In the genomic region with DNA sequence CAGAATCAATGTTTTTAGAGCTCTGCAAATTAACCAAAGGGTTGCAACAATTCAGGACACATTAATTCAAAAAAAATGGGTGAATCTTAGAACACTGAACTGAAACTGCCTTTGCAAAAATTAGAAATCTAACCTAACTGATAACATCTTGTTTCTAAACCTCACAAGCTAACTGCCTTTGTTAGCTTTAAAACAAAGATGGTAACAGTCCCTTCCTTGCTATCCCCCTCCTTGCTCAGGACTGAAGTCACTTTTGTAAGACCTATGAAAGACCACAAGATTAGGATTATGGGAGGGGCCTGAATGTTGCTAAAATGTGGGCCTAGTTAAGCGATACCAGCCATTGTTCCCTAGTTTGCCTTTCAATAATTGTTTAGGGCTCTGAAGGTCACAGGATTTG, we compare ENCODE assay signal across 1 cellular context.
TF ChIP-seq lines count a peak whose summit lies in the region.

No MANE protein-coding gene starts in this region.

TF ChIP-seq in K562, 482 proteins besides CTCF, POLR2A, EP300 and RAD21 (continued from another document):
- TF ChIP-seq, protein P1, sequence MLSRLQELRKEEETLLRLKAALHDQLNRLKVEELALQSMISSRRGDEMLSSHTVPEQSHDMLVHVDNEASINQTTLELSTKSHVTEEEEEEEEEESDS (CRISPR knock-in tag; IDR thresholded peaks at IDR 0.05): no peak
- no peak for TF ChIP-seq RBFOX2 (IDR thresholded peaks at IDR 0.05; ENCODE audit: low read depth, low read length)
- TF ChIP-seq, protein P2, sequence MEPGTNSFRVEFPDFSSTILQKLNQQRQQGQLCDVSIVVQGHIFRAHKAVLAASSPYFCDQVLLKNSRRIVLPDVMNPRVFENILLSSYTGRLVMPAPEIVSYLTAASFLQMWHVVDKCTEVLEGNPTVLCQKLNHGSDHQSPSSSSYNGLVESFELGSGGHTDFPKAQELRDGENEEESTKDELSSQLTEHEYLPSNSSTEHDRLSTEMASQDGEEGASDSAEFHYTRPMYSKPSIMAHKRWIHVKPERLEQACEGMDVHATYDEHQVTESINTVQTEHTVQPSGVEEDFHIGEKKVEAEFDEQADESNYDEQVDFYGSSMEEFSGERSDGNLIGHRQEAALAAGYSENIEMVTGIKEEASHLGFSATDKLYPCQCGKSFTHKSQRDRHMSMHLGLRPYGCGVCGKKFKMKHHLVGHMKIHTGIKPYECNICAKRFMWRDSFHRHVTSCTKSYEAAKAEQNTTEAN (CRISPR knock-in tag; IDR thresholded peaks at IDR 0.05): no peak
- TF ChIP-seq NFYB (IDR thresholded peaks at IDR 0.05; ENCODE audit: extremely low read depth, insufficient read length): no peak
- TF ChIP-seq ZNF586 (CRISPR knock-in tag; conservative IDR thresholded peaks at IDR 0.05): no peak
- TF ChIP-seq, protein P3, sequence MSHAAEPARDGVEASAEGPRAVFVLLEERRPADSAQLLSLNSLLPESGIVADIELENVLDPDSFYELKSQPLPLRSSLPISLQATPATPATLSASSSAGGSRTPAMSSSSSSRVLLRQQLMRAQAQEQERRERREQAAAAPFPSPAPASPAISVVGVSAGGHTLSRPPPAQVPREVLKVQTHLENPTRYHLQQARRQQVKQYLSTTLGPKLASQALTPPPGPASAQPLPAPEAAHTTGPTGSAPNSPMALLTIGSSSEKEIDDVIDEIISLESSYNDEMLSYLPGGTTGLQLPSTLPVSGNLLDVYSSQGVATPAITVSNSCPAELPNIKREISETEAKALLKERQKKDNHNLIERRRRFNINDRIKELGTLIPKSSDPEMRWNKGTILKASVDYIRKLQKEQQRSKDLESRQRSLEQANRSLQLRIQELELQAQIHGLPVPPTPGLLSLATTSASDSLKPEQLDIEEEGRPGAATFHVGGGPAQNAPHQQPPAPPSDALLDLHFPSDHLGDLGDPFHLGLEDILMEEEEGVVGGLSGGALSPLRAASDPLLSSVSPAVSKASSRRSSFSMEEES (CRISPR knock-in tag; IDR thresholded peaks at IDR 0.05): no peak
- TF ChIP-seq TOE1 (IDR thresholded peaks at IDR 0.05; ENCODE audit: borderline replicate concordance): no peak
- no peak for TF ChIP-seq TOE1 (CRISPR knock-in tag; IDR thresholded peaks at IDR 0.05; ENCODE audit: borderline replicate concordance, low read depth)
- TF ChIP-seq GATA2 (CRISPR knock-in tag; IDR thresholded peaks at IDR 0.05): no peak
- TF ChIP-seq MEF2D (tag; conservative IDR thresholded peaks at IDR 0.05; ENCODE audit: low read depth): no peak
- TF ChIP-seq PHTF2 (CRISPR knock-in tag; IDR thresholded peaks at IDR 0.05): no peak
